Comparison of ENCODE assay signal across 14 cellular contexts in genomic region chr1:166906647-166907046, GRCh38.
"Had no signal": no experiment of that assay in that cellular context is flagged by ENCODE, and none has a peak within 500 bp of the region (broad histone marks: within the 10 kb centered on the region; RNA-seq: fewer than 3 reads in every experiment).

No MANE protein-coding gene starts in this region.

- H3K27ac ChIP-seq: adrenal gland, hepatocyte, spleen, suprapubic skin, upper lobe of right lung had no signal

- H3K9me3 Mint-ChIP-seq: central memory CD8-positive, alpha-beta T cell had no signal

- H3K4me3 ChIP-seq: adrenal gland, hepatocyte, spleen, suprapubic skin, upper lobe of right lung had no signal

- H3K27me3 ChIP-seq: adrenal gland, hepatocyte, spleen, suprapubic skin, upper lobe of right lung had no signal

- H3K27me3 Mint-ChIP-seq: central memory CD8-positive, alpha-beta T cell had no signal

- DNase-seq: activated naive CD4-positive, alpha-beta T cell treated with Interleukin-2 at 50 U/mL for 16 hours; adrenal gland; effector memory CD4-positive, alpha-beta T cell; midbrain; naive thymus-derived CD4-positive, alpha-beta T cell; nucleus accumbens; right cardiac atrium; spleen; stimulated activated naive CD4-positive, alpha-beta T cell treated with Interleukin-2 at 50 U/mL for 16 hours; upper lobe of right lung had no signal

- H3K36me3 ChIP-seq: adrenal gland, spleen, suprapubic skin, upper lobe of right lung had no signal

- H3K79me2 ChIP-seq: hepatocyte had no signal

- H3K4me1 ChIP-seq: adrenal gland, suprapubic skin, upper lobe of right lung had no signal

- H3K4me2 ChIP-seq: hepatocyte had no signal

- H3K4me1 Mint-ChIP-seq: central memory CD8-positive, alpha-beta T cell had no signal

- H3K4me3 Mint-ChIP-seq: brain; central memory CD8-positive, alpha-beta T cell had no signal

- H2AFZ ChIP-seq: hepatocyte had no signal
